In the genomic region with DNA sequence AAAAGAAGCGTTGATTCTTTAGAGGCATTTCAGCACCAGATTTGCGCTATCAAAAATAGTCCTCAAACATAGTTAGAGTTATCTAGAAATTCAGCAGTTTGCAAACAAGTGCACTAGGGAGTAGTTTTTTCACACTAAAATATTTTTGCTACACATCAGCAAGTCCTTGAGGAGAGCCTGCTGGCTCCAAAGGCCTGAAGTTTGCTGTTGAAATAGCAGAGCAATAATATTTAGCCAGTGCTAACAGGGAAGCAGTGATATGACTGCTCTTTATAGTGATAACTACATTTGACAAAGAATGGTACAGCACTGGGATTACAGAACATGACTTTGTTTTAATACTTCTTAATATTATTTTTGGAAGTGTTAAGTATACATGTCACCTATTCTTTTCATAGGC, we compare ENCODE assay signal across 23 cellular contexts.
DNase-seq lines count a peak whose midpoint lies in the region; ATAC-seq and TF ChIP-seq lines count a peak whose summit lies in the region.
"Had no signal": no experiment of that assay in that cellular context is flagged by ENCODE, and none has a peak within 500 bp of the region (broad histone marks: within the 10 kb centered on the region; RNA-seq: fewer than 3 reads in every experiment).

No MANE protein-coding gene starts in this region.

- intact Hi-C loops in left lung (cut with DNase I): no loop called here
- intact Hi-C loops in spleen (cut with DNase I; ENCODE audit: low total_unique reads): no loop called here

- no peak for TF ChIP-seq POLR2A in spleen (IDR thresholded peaks at IDR 0.05)

- ATAC-seq in left lung: peak; percentile 89
- ATAC-seq: Panc1 had no signal

- H3K4me3 ChIP-seq in fibroblast of the aortic adventitia (ENCODE audit: low read depth, low read length): no peak overlapping the region
- no peak overlapping the region for H3K4me3 ChIP-seq in left lung
- no peak overlapping the region for H3K4me3 ChIP-seq in spleen
- H3K4me3 ChIP-seq: GM23248, SJCRH30 had no signal

- H3K27me3 ChIP-seq in left lung: no peaks in the 10 kb centered on the region
- no peaks in the 10 kb centered on the region for H3K27me3 ChIP-seq in spleen (replicated peaks in 1 of 7)
- H3K27me3 ChIP-seq: SJCRH30 had no signal

- TF ChIP-seq CTCF in fibroblast of the aortic adventitia (IDR thresholded peaks at IDR 0.05; ENCODE audit: insufficient read depth, low read length) (no peak), left lung (IDR thresholded peaks at IDR 0.05) (no peak), spleen (IDR thresholded peaks at IDR 0.05 in 8 of 11, conservative IDR thresholded peaks at IDR 0.05 in 3 of 11) (no peak)

- 86 to 98% (median 94%) methylated on average over 2 of the region's 2 CpGs for WGBS in spleen, 5 donors

- peak; percentile 3 for DNase-seq in NCI-H345 (lab: John Stamatoyannopoulos, UW)
- DNase-seq in NCI-H345 treated with DMSO at 0.1 percent for 48 hours (lab: John Stamatoyannopoulos, UW; ENCODE audit: unreplicated experiment): no peak
- peak; percentile 15 for DNase-seq in DMS53 treated with DMSO at 0.1 percent for 48 hours (lab: John Stamatoyannopoulos, UW; ENCODE audit: unreplicated experiment)
- peak; percentile 55 for DNase-seq in fibroblast of the aortic adventitia (ENCODE audit: low read depth)
- no peak for DNase-seq in left lung
- no peak for DNase-seq in stimulated activated CD4-positive, alpha-beta T cell treated with anti-CD3 and anti-CD28 coated beads, Interleukin-4, amount 100 ng/mL, for 4 hours
- no peak for DNase-seq in spleen
- DNase-seq in LoVo (ENCODE audit: low spot score): no peak
- DNase-seq: Calu3; CD8-positive, alpha-beta memory T cell; EL; GF-D8; GM23248; H9; HFFc6; Karpas-422; NCI-H1417 treated with DMSO at 0.1 percent for 48 hours; NCI-H187; NCI-H226; NCI-H524 treated with DMSO at 0.1 percent for 48 hours; SJCRH30 had no signal

- H3K4me1 ChIP-seq in left lung (no peaks in the 10 kb centered on the region), spleen (no peaks in the 10 kb centered on the region)
- H3K4me1 ChIP-seq: SJCRH30 had no signal

- H3K9me3 ChIP-seq in left lung: no peaks in the 10 kb centered on the region
- H3K9me3 ChIP-seq in spleen: peaks cover 0 to 4% (median 0%) of the 10 kb centered on the region in 8 donors

- H3K27ac ChIP-seq in left lung: no peak overlapping the region
- H3K27ac ChIP-seq in spleen: no peak overlapping the region
- H3K27ac ChIP-seq: C4-2B, GM23248, SJCRH30 had no signal

- H3K36me3 ChIP-seq in left lung (no peaks in the 10 kb centered on the region), spleen (no peaks in the 10 kb centered on the region)
- H3K36me3 ChIP-seq: SJCRH30 had no signal

Comparison
In these comparisons a context has a peak if more than half of its experiments do, and no peak if none do; other contexts are left out.
1. DNase-seq: peak in NCI-H345 (single experiment), DMS53 treated with DMSO at 0.1 percent for 48 hours (single experiment) and fibroblast of the aortic adventitia (single experiment); none in NCI-H345 treated with DMSO at 0.1 percent for 48 hours (single experiment), left lung (0 of 2), stimulated activated CD4-positive, alpha-beta T cell treated with anti-CD3 and anti-CD28 coated beads, Interleukin-4, amount 100 ng/mL, for 4 hours (0 of 2), spleen (single experiment) and LoVo (single experiment).